ENCODE assay signal across 3 cellular contexts in the genomic region with DNA sequence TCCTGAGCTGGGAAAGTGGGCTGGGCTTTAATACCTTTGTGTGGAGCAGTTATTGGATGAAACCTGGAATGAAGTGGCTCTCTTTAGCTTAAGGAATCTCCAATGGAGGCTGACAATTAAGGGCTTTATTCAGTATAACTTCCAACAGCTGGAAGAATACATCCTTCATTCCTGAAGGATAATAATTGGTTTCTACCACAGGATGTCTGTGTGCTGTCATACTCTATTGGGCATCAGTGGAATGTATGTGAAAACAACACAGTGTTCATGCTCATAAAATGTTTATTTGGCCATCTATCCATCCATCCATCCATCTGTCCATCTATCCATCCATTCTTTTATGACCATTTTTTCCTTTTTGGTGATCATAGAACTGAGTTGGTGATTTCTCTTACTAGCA.
TF ChIP-seq lines count a peak whose summit lies in the region.

No MANE protein-coding gene starts in this region.

TF ChIP-seq in SK-N-SH, 30 proteins besides CTCF, POLR2A, EP300 and RAD21 (continued from another document):
- TF ChIP-seq TAF1 (IDR thresholded peaks at IDR 0.05; ENCODE audit: borderline replicate concordance, low read depth, low read length) (no peak), SMC3 (IDR thresholded peaks at IDR 0.05; ENCODE audit: low read depth, low read length) (no peak), FOSL2 (IDR thresholded peaks at IDR 0.05; ENCODE audit: borderline replicate concordance, low read depth) (no peak), GATA2 (CRISPR knock-in tag; IDR thresholded peaks at IDR 0.05) (no peak), MXI1 (IDR thresholded peaks at IDR 0.05; ENCODE audit: low read depth, low read length) (no peak), ELF1 (IDR thresholded peaks at IDR 0.05) (no peak), RXRA (IDR thresholded peaks at IDR 0.05; ENCODE audit: borderline replicate concordance, low read depth) (no peak)
- TF ChIP-seq, protein P1, sequence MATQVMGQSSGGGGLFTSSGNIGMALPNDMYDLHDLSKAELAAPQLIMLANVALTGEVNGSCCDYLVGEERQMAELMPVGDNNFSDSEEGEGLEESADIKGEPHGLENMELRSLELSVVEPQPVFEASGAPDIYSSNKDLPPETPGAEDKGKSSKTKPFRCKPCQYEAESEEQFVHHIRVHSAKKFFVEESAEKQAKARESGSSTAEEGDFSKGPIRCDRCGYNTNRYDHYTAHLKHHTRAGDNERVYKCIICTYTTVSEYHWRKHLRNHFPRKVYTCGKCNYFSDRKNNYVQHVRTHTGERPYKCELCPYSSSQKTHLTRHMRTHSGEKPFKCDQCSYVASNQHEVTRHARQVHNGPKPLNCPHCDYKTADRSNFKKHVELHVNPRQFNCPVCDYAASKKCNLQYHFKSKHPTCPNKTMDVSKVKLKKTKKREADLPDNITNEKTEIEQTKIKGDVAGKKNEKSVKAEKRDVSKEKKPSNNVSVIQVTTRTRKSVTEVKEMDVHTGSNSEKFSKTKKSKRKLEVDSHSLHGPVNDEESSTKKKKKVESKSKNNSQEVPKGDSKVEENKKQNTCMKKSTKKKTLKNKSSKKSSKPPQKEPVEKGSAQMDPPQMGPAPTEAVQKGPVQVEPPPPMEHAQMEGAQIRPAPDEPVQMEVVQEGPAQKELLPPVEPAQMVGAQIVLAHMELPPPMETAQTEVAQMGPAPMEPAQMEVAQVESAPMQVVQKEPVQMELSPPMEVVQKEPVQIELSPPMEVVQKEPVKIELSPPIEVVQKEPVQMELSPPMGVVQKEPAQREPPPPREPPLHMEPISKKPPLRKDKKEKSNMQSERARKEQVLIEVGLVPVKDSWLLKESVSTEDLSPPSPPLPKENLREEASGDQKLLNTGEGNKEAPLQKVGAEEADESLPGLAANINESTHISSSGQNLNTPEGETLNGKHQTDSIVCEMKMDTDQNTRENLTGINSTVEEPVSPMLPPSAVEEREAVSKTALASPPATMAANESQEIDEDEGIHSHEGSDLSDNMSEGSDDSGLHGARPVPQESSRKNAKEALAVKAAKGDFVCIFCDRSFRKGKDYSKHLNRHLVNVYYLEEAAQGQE (IDR thresholded peaks at IDR 0.05; ENCODE audit: low read depth, low read length), result no peak
- TF ChIP-seq, protein P2, sequence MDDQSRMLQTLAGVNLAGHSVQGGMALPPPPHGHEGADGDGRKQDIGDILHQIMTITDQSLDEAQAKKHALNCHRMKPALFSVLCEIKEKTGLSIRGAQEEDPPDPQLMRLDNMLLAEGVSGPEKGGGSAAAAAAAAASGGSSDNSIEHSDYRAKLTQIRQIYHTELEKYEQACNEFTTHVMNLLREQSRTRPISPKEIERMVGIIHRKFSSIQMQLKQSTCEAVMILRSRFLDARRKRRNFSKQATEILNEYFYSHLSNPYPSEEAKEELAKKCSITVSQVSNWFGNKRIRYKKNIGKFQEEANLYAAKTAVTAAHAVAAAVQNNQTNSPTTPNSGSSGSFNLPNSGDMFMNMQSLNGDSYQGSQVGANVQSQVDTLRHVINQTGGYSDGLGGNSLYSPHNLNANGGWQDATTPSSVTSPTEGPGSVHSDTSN (IDR thresholded peaks at IDR 0.05), result no peak
- TF ChIP-seq, protein P3, sequence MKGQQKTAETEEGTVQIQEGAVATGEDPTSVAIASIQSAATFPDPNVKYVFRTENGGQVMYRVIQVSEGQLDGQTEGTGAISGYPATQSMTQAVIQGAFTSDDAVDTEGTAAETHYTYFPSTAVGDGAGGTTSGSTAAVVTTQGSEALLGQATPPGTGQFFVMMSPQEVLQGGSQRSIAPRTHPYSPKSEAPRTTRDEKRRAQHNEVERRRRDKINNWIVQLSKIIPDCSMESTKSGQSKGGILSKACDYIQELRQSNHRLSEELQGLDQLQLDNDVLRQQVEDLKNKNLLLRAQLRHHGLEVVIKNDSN (IDR thresholded peaks at IDR 0.05; ENCODE audit: borderline replicate concordance, low read depth), result no peak
TF ChIP-seq in SK-N-SH: peak in this region for 0.

TF ChIP-seq in SK-N-SH treated with all-trans-retinoic acid at 6 μM for 48 hours, 23 proteins besides CTCF, POLR2A, EP300 and RAD21:
- TF ChIP-seq ZNF565 (CRISPR knock-in tag; conservative IDR thresholded peaks at IDR 0.05; ENCODE audit: low read depth) (no peak), ZC3H10 (CRISPR knock-in tag; IDR thresholded peaks at IDR 0.05) (no peak), ZFP3 (CRISPR knock-in tag; IDR thresholded peaks at IDR 0.05) (no peak), ISL1 (CRISPR knock-in tag; IDR thresholded peaks at IDR 0.05) (no peak), TOX (CRISPR knock-in tag; IDR thresholded peaks at IDR 0.05; ENCODE audit: borderline replicate concordance) (no peak), OSR1 (CRISPR knock-in tag; IDR thresholded peaks at IDR 0.05) (no peak), ZFP30 (CRISPR knock-in tag; IDR thresholded peaks at IDR 0.05) (no peak), PPARA (CRISPR knock-in tag; IDR thresholded peaks at IDR 0.05; ENCODE audit: borderline replicate concordance) (no peak)
- TF ChIP-seq, protein P4, sequence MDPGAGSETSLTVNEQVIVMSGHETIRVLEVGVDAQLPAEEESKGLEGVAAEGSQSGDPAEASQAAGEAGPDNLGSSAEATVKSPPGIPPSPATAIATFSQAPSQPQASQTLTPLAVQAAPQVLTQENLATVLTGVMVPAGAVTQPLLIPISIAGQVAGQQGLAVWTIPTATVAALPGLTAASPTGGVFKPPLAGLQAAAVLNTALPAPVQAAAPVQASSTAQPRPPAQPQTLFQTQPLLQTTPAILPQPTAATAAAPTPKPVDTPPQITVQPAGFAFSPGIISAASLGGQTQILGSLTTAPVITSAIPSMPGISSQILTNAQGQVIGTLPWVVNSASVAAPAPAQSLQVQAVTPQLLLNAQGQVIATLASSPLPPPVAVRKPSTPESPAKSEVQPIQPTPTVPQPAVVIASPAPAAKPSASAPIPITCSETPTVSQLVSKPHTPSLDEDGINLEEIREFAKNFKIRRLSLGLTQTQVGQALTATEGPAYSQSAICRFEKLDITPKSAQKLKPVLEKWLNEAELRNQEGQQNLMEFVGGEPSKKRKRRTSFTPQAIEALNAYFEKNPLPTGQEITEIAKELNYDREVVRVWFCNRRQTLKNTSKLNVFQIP (CRISPR knock-in tag; IDR thresholded peaks at IDR 0.05; ENCODE audit: borderline replicate concordance, low read depth), result no peak
- TF ChIP-seq, protein P5, sequence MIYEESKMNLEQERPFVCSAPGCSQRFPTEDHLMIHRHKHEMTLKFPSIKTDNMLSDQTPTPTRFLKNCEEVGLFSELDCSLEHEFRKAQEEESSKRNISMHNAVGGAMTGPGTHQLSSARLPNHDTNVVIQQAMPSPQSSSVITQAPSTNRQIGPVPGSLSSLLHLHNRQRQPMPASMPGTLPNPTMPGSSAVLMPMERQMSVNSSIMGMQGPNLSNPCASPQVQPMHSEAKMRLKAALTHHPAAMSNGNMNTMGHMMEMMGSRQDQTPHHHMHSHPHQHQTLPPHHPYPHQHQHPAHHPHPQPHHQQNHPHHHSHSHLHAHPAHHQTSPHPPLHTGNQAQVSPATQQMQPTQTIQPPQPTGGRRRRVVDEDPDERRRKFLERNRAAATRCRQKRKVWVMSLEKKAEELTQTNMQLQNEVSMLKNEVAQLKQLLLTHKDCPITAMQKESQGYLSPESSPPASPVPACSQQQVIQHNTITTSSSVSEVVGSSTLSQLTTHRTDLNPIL (CRISPR knock-in tag; IDR thresholded peaks at IDR 0.05; ENCODE audit: low read depth), result no peak

TF ChIP-seq in neural cell, 6 proteins besides CTCF, POLR2A, EP300 and RAD21 (continued from another document):
- TF ChIP-seq EZH2 (IDR thresholded peaks at IDR 0.05; ENCODE audit: borderline replicate concordance, insufficient read depth, low read length, poor library complexity, severe bottlenecking), result no peak
- no peak for TF ChIP-seq SMC3 (conservative IDR thresholded peaks at IDR 0.05; ENCODE audit: poor library complexity)
- TF ChIP-seq, protein P1 (IDR thresholded peaks at IDR 0.05; ENCODE audit: borderline replicate concordance), result no peak
- TF ChIP-seq TAF1 (IDR thresholded peaks at IDR 0.05; ENCODE audit: low read depth), result no peak
- no peak for TF ChIP-seq POLR2AphosphoS5 (IDR thresholded peaks at IDR 0.05)
